In the genomic region with DNA sequence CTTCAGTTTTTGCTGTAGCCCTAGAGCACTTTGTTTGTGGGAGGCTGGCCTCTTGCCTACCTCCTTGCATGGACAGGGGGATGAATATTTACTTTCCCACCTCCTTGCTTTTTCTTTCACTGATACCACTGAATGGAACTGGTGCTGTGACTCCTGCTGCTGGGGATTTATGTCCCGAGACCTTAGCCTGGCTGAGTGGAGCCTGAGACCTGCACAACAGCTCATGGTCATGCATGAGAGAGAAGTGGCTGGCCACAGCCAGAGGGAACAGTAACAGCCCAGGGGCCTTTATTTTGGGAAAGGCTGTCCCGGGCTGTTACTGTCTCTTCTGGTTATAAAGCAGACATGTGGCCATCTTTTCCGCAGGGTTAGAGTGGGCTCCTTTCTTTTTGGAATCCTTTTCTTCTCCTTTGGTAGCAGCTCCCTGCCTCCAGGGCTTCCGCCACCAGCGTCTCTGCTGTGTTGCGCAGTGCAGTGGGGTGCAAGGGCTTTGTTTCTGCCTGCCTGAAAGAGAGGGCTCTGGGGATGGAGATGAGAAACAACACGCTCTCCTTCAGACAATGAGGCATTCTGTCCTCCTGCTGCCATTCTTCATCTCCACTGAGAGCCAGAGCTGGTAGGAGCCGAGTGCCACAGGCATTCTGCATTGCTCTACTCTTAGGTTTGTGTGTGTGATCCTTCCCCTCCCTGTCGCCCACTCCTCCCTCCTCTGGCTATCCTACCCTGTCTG, we compare ENCODE assay signal across 27 cellular contexts. TPM values are rescaled to one million over a fixed set of nuclear protein-coding genes. Genes with fewer than 3 reads are reported as not detected.
A peak's percentile ranks its signal among the peaks of the same experiment; 100 is the strongest.
DNase-seq lines count a peak whose midpoint lies in the region; ATAC-seq and TF ChIP-seq lines count a peak whose summit lies in the region.
"Had no signal": no experiment of that assay in that cellular context is flagged by ENCODE, and none has a peak within 500 bp of the region (broad histone marks: within the 10 kb centered on the region; RNA-seq: fewer than 3 reads in every experiment).

No MANE protein-coding gene starts in this region.

- H4K91ac ChIP-seq in neuronal stem cell (ENCODE audit: low read depth, low read length, poor library complexity), result no peak overlapping the region

- H3K27me3 Mint-ChIP-seq in T-helper 17 cell, result no peaks in the 10 kb centered on the region
- H3K27me3 Mint-ChIP-seq: activated CD4-positive, alpha-beta T cell treated with anti-CD3 and anti-CD28 coated beads, Interleukin-2, amount 10 ng/mL, durations not matched to agents 7 days and 5 days; activated CD8-positive, alpha-beta memory T cell treated with anti-CD3 and anti-CD28 coated beads, Interleukin-2, amount 10 ng/mL, durations not matched to agents 7 days and 5 days; activated naive CD8-positive, alpha-beta T cell treated with anti-CD3 and anti-CD28 coated beads for 36 hours had no signal

- no peaks in the 10 kb centered on the region for H3K36me3 Mint-ChIP-seq in T-helper 17 cell (ENCODE audit: low read depth)

- H3K4me3 ChIP-seq in neuronal stem cell (ENCODE audit: low read length in 2 of 2) (no peak overlapping the region), OCI-LY7 (ENCODE audit: low read depth, low read length, poor library complexity, severe bottlenecking) (no peak overlapping the region), right lobe of liver (no peak overlapping the region)
- H3K4me3 ChIP-seq: BLaER1 treated with 17β-estradiol and CSF1 and Interleukin-3, amounts not matched to agents 10 nM and 100 nM; HAP-1; hepatocyte; mucosa of descending colon; skin epidermis; thoracic aorta had no signal

- H3K23ac ChIP-seq in neuronal stem cell (ENCODE audit: low read depth, low read length, poor library complexity), result no peak overlapping the region

- H3K18ac ChIP-seq in neuronal stem cell (ENCODE audit: low read length), result no peak overlapping the region

- H2BK120ac ChIP-seq in neuronal stem cell (ENCODE audit: low read depth, low read length), result no peak overlapping the region

- H3K27me3 ChIP-seq in neuronal stem cell (ENCODE audit: control insufficient read depth in 3 of 3, insufficient read depth in 3 of 3, low read depth in 1 of 3, low read length in 3 of 3) (no peaks in the 10 kb centered on the region), right lobe of liver (no peaks in the 10 kb centered on the region)
- H3K27me3 ChIP-seq: BLaER1 treated with 17β-estradiol and CSF1 and Interleukin-3, amounts not matched to agents 10 nM and 100 nM; hepatocyte had no signal

- no peak overlapping the region for H3K4me3 Mint-ChIP-seq in T-helper 17 cell
- H3K4me3 Mint-ChIP-seq: activated CD4-positive, alpha-beta T cell treated with anti-CD3 and anti-CD28 coated beads, Interleukin-2, amount 10 ng/mL, durations not matched to agents 7 days and 5 days; activated CD8-positive, alpha-beta memory T cell treated with anti-CD3 and anti-CD28 coated beads, Interleukin-2, amount 10 ng/mL, durations not matched to agents 7 days and 5 days; activated naive CD8-positive, alpha-beta T cell treated with anti-CD3 and anti-CD28 coated beads for 36 hours; immature natural killer cell had no signal

- H3K9me2 ChIP-seq in OCI-LY7 (ENCODE audit: insufficient read depth, low read length), result no peaks in the 10 kb centered on the region

- H3K14ac ChIP-seq in neuronal stem cell (ENCODE audit: low read length), result no peak overlapping the region

- no peak overlapping the region for H3K27ac Mint-ChIP-seq in T-helper 17 cell
- H3K27ac Mint-ChIP-seq: activated naive CD8-positive, alpha-beta T cell treated with anti-CD3 and anti-CD28 coated beads for 36 hours had no signal

- H2BK5ac ChIP-seq in neuronal stem cell (ENCODE audit: low read length), result no peak overlapping the region

- no peak overlapping the region for H4K8ac ChIP-seq in neuronal stem cell (ENCODE audit: low read depth, low read length)

- H2BK12ac ChIP-seq in neuronal stem cell (ENCODE audit: low read length), result no peak overlapping the region

- H4K20me1 ChIP-seq in OCI-LY7 (ENCODE audit: insufficient read depth, low read length), result no peaks in the 10 kb centered on the region

- H2BK15ac ChIP-seq in neuronal stem cell (ENCODE audit: low read length), result no peak overlapping the region

- no TSS peak for BruUV-seq in OCI-LY7 (replicated peaks; lab: Mats Ljungman, UMichigan)

- H2AK5ac ChIP-seq in neuronal stem cell (ENCODE audit: low read depth, low read length), result no peak overlapping the region

- ATAC-seq in left cardiac atrium, result no peak
- no peak for ATAC-seq in T-helper 17 cell
- ATAC-seq in right lobe of liver, result no peak
- ATAC-seq: activated CD8-positive, alpha-beta memory T cell treated with anti-CD3 and anti-CD28 coated beads, Interleukin-2, amount 10 ng/mL, durations not matched to agents 7 days and 5 days; mucosa of descending colon; Right ventricle myocardium inferior had no signal

- TF ChIP-seq CTCF in RWPE1 (conservative IDR thresholded peaks at IDR 0.05; ENCODE audit: low read depth) (no peak), OCI-LY7 (conservative IDR thresholded peaks at IDR 0.05; ENCODE audit: low read length) (no peak), right lobe of liver (IDR thresholded peaks at IDR 0.05) (no peak)

- peaks cover 15 to 19% of the 10 kb centered on the region in 2 donors for H3K4me1 ChIP-seq in neuronal stem cell (ENCODE audit: control insufficient read depth in 2 of 2, insufficient read depth in 1 of 2, low read depth in 1 of 2, low read length in 2 of 2)
- no peaks in the 10 kb centered on the region for H3K4me1 ChIP-seq in OCI-LY7 (ENCODE audit: insufficient read depth, low read length, poor library complexity, severe bottlenecking)
- no peaks in the 10 kb centered on the region for H3K4me1 ChIP-seq in right lobe of liver
- H3K4me1 ChIP-seq: HAP-1 had no signal

- H3K27ac ChIP-seq in RWPE1, result peak overlapping the region; percentile 20
- H3K27ac ChIP-seq in neuronal stem cell (replicated peaks; ENCODE audit: low read length), result peak overlapping the region; percentile 59
- no peak overlapping the region for H3K27ac ChIP-seq in OCI-LY7 (ENCODE audit: low read depth, low read length, poor library complexity, severe bottlenecking)
- no peak overlapping the region for H3K27ac ChIP-seq in right lobe of liver
- H3K27ac ChIP-seq: BLaER1 treated with 17β-estradiol and CSF1 and Interleukin-3, amounts not matched to agents 10 nM and 100 nM; hepatocyte; thoracic aorta; VCaP had no signal

- no peaks in the 10 kb centered on the region for H3K79me2 ChIP-seq in OCI-LY7 (ENCODE audit: insufficient read depth, low read depth, low read length)
- H3K79me2 ChIP-seq: hepatocyte had no signal

- H3K9me3 ChIP-seq in neuronal stem cell (replicated peaks in 1 of 2; ENCODE audit: control insufficient read depth in 2 of 2, insufficient read depth in 1 of 2, low read depth in 1 of 2, low read length in 2 of 2), result no peaks in the 10 kb centered on the region
- no peaks in the 10 kb centered on the region for H3K9me3 ChIP-seq in OCI-LY7 (ENCODE audit: low read length)
- H3K9me3 ChIP-seq in T-helper 17 cell (ENCODE audit: control insufficient read depth, low read length, poor library complexity, severe bottlenecking), result no peaks in the 10 kb centered on the region
- H3K9me3 ChIP-seq in right lobe of liver, result no peaks in the 10 kb centered on the region
- H3K9me3 ChIP-seq: BLaER1 treated with 17β-estradiol and CSF1 and Interleukin-3, amounts not matched to agents 10 nM and 100 nM; HAP-1; mucosa of descending colon; thoracic aorta had no signal

- intact Hi-C loops in left cardiac atrium (cut with DNase I) (no loop called here), OCI-LY7 (cut with micrococcal nuclease; ENCODE audit: unreplicated experiment) (no loop called here), right lobe of liver (cut with DNase I) (no loop called here)

- no peak overlapping the region for H3K4ac ChIP-seq in neuronal stem cell (ENCODE audit: low read length)

- H2AFZ ChIP-seq in neuronal stem cell (ENCODE audit: low read length) (peak overlapping the region; percentile 7), OCI-LY7 (ENCODE audit: low read length) (no peak overlapping the region)
- H2AFZ ChIP-seq: hepatocyte had no signal

- no CpG with 5 or more reads among the region's 9 CpGs for WGBS in neuronal stem cell (ENCODE audit: extremely low coverage in 2 of 2, insufficient read length in 2 of 2, insufficient replicate concordance in 1 of 2), 2 donors
- 77% methylated on average over 5 of the region's 9 CpGs for WGBS in right lobe of liver (ENCODE audit: insufficient coverage, low coverage, low lambda C conversion rate, missing lambda C conversion rate)

- DNase-seq in Ammon's horn (ENCODE audit: low spot score) (peak; percentile 80), RWPE1 (ENCODE audit: low spot score) (no peak), globus pallidus (ENCODE audit: low spot score) (peak; percentile 87), neuronal stem cell (ENCODE audit: low spot score) (no peak), left cardiac atrium (no peak), OCI-LY7 (ENCODE audit: low spot score) (no peak), T-helper 17 cell (no peak), right lobe of liver (no peak)
- DNase-seq: activated CD4-positive, alpha-beta T cell treated with anti-CD3 and anti-CD28 coated beads, Interleukin-2, amount 10 ng/mL, durations not matched to agents 7 days and 5 days; activated CD8-positive, alpha-beta memory T cell treated with anti-CD3 and anti-CD28 coated beads, Interleukin-2, amount 10 ng/mL, durations not matched to agents 7 days and 5 days; activated naive CD8-positive, alpha-beta T cell treated with anti-CD3 and anti-CD28 coated beads for 36 hours; cerebellar nuclear complex; erythroblast; immature natural killer cell; IMR-90; mucosa of descending colon; NCI-H1105; NCI-H2029 treated with DMSO at 0.1 percent for 48 hours; NCI-H446; stimulated activated CD4-positive, alpha-beta T cell treated with anti-CD3 and anti-CD28 coated beads, Interleukin-1b, Interleukin-23, amount 100 ng/mL, for 48 hours had no signal

- TF ChIP-seq POLR2A in right lobe of liver (IDR thresholded peaks at IDR 0.05), result no peak

- peaks cover 12 to 66% of the 10 kb centered on the region in 2 donors for H3K36me3 ChIP-seq in neuronal stem cell (replicated peaks in 1 of 2; ENCODE audit: control insufficient read depth in 2 of 2, insufficient read depth in 2 of 2, low read length in 2 of 2)
- peaks cover 30% of the 10 kb centered on the region for H3K36me3 ChIP-seq in OCI-LY7 (ENCODE audit: insufficient read depth, low read length)
- H3K36me3 ChIP-seq in right lobe of liver, result peaks cover 0 to 47% (median 15%) of the 10 kb centered on the region in 4 donors

- no peaks in the 10 kb centered on the region for H3K79me1 ChIP-seq in neuronal stem cell (ENCODE audit: low read depth, low read length)

- CTCF ChIA-PET in RWPE1 (lab: Yijun Ruan, JAX), result no interaction called here
- CTCF ChIA-PET in OCI-LY7 (lab: Charles Lee; ENCODE audit: unreplicated experiment), result interaction anchor here (0.6 kb wide), 1 partner anchor 95 kb away, joined by 3 read pairs; no protein-coding TSS in a partner anchor

- no peak overlapping the region for H3K9ac ChIP-seq in neuronal stem cell (ENCODE audit: low read depth, low read length, poor library complexity)

- POLR2A ChIA-PET in RWPE1 (lab: Yijun Ruan, JAX; ENCODE audit: low non-redundant PET), result no interaction called here
- POLR2A ChIA-PET in OCI-LY7 (lab: Charles Lee), result no interaction called here

- peaks cover 4% of the 10 kb centered on the region for H3K4me1 Mint-ChIP-seq in T-helper 17 cell
- H3K4me1 Mint-ChIP-seq: activated CD4-positive, alpha-beta T cell treated with anti-CD3 and anti-CD28 coated beads, Interleukin-2, amount 10 ng/mL, durations not matched to agents 7 days and 5 days; activated naive CD8-positive, alpha-beta T cell treated with anti-CD3 and anti-CD28 coated beads for 36 hours; immature natural killer cell had no signal

- H3K4me2 ChIP-seq in neuronal stem cell (ENCODE audit: insufficient read depth, low read length, poor library complexity, severe bottlenecking) (no peak overlapping the region), OCI-LY7 (ENCODE audit: low read length) (no peak overlapping the region)
- H3K4me2 ChIP-seq: BLaER1 treated with 17β-estradiol and CSF1 and Interleukin-3, amounts not matched to agents 10 nM and 100 nM; hepatocyte had no signal

RNA-seq across cellular contexts. Expression of a gene that starts 14.5 kb away (rescaled TPM):
- polyA plus RNA-seq in neuronal stem cell (2013, experiment 1 of 2), result 11.8 TPM
- 10.6 TPM for polyA plus RNA-seq in neuronal stem cell (2013, experiment 2 of 2)
- total RNA-seq in left cardiac atrium (10 to 100 TPM; 13.3 to 14.7 TPM), OCI-LY7 (2022) (16.2 and 17.6 TPM in 2 replicates), T-helper 17 cell (10 to 100 TPM; 12.8 to 13.2 TPM), right lobe of liver (10 to 100 TPM in 3 of 6 experiments, 1 to 10 TPM in 3; 7.2 to 11.7 (median 9.2) TPM)
- 6.5 and 12.0 TPM in 2 replicates for total RNA-seq in OCI-LY7 (2014; rRNA removed; shearing (Covaris generic))

RNA-seq across cellular contexts. Expression of a gene that starts 20.8 kb away (rescaled TPM):
- 194 TPM for polyA plus RNA-seq in neuronal stem cell (2013, experiment 1 of 2)
- 198 TPM for polyA plus RNA-seq in neuronal stem cell (2013, experiment 2 of 2)
- total RNA-seq in left cardiac atrium (10 to 100 TPM; 29.2 to 35.6 TPM), OCI-LY7 (2022) (68.2 and 70.4 TPM in 2 replicates), T-helper 17 cell (10 to 100 TPM; 12.7 to 16.9 TPM), right lobe of liver (10 to 100 TPM in 2 of 6 experiments, 1 to 10 TPM in 4; 7.0 to 10.5 (median 9.9) TPM)
- total RNA-seq in OCI-LY7 (2014; rRNA removed; shearing (Covaris generic)), result 59.7 and 64.5 TPM in 2 replicates

Comparison
In these comparisons a context has a peak if more than half of its experiments do, and no peak if none do; other contexts are left out.
1. DNase-seq: peak in Ammon's horn (single experiment) and globus pallidus (single experiment); none in RWPE1 (single experiment), neuronal stem cell (single experiment), left cardiac atrium (single experiment), OCI-LY7 (single experiment), T-helper 17 cell (0 of 3) and right lobe of liver (0 of 3).
2. H3K27ac ChIP-seq: peak in RWPE1 (single experiment) and neuronal stem cell (single experiment); none in OCI-LY7 (single experiment) and right lobe of liver (0 of 3).